In genomic region chr10:17430647-17431355, GRCh38 we compare ENCODE assay signal across 8 cellular contexts. TPM values are rescaled to one million over a fixed set of nuclear protein-coding genes. Genes with fewer than 3 reads are reported as not detected.
A peak's percentile ranks its signal among the peaks of the same experiment; 100 is the strongest.
DNase-seq lines count a peak whose midpoint lies in the region; ATAC-seq and TF ChIP-seq lines count a peak whose summit lies in the region.

No MANE protein-coding gene starts in this region.

- H2AFZ ChIP-seq in OCI-LY7 (ENCODE audit: low read length) (no peak overlapping the region), neuronal stem cell (ENCODE audit: low read length) (no peak overlapping the region)

- BruUV-seq in OCI-LY7 (replicated peaks; lab: Mats Ljungman, UMichigan): no TSS peak

- H3K36me3 ChIP-seq in BE2C (no peaks in the 10 kb centered on the region), OCI-LY7 (ENCODE audit: insufficient read depth, low read length) (no peaks in the 10 kb centered on the region), neuronal stem cell (replicated peaks in 1 of 2; ENCODE audit: control insufficient read depth in 2 of 2, insufficient read depth in 2 of 2, low read length in 2 of 2) (no peaks in the 10 kb centered on the region), upper lobe of left lung (no peaks in the 10 kb centered on the region)

- H3K4ac ChIP-seq in neuronal stem cell (ENCODE audit: low read length): no peak overlapping the region

- H2BK15ac ChIP-seq in neuronal stem cell (ENCODE audit: low read length): no peak overlapping the region

- H3K9me3 ChIP-seq in BE2C (no peaks in the 10 kb centered on the region), OCI-LY7 (ENCODE audit: low read length) (no peaks in the 10 kb centered on the region), neuronal stem cell (replicated peaks in 1 of 2; ENCODE audit: control insufficient read depth in 2 of 2, insufficient read depth in 1 of 2, low read depth in 1 of 2, low read length in 2 of 2) (no peaks in the 10 kb centered on the region), upper lobe of left lung (no peaks in the 10 kb centered on the region)

- no peak overlapping the region for H2AK5ac ChIP-seq in neuronal stem cell (ENCODE audit: low read depth, low read length)

- H3K79me1 ChIP-seq in neuronal stem cell (ENCODE audit: low read depth, low read length): no peaks in the 10 kb centered on the region

- intact Hi-C loops in OCI-LY7 (cut with micrococcal nuclease; ENCODE audit: unreplicated experiment): loop anchor here (2.0 to 5.0 kb wide), 2 partner anchors 588 to 604 kb away; no protein-coding TSS in a partner anchor

- no peaks in the 10 kb centered on the region for H3K9me2 ChIP-seq in OCI-LY7 (ENCODE audit: insufficient read depth, low read length)

- CTCF ChIA-PET in OCI-LY7 (lab: Charles Lee; ENCODE audit: unreplicated experiment): no interaction called here

- H3K27ac ChIP-seq in OCI-LY7 (ENCODE audit: low read depth, low read length, poor library complexity, severe bottlenecking) (no peak overlapping the region), neuronal stem cell (replicated peaks; ENCODE audit: low read length) (no peak overlapping the region), upper lobe of left lung (no peak overlapping the region)

- no peak overlapping the region for H3K14ac ChIP-seq in neuronal stem cell (ENCODE audit: low read length)

- no peak overlapping the region for H2BK12ac ChIP-seq in neuronal stem cell (ENCODE audit: low read length)

- H3K4me1 ChIP-seq in BE2C: no peaks in the 10 kb centered on the region
- no peaks in the 10 kb centered on the region for H3K4me1 ChIP-seq in OCI-LY7 (ENCODE audit: insufficient read depth, low read length, poor library complexity, severe bottlenecking)
- H3K4me1 ChIP-seq in neuronal stem cell (ENCODE audit: control insufficient read depth in 2 of 2, insufficient read depth in 1 of 2, low read depth in 1 of 2, low read length in 2 of 2): peaks cover 0 to 11% of the 10 kb centered on the region in 2 donors
- peaks cover 5 to 34% (median 20%) of the 10 kb centered on the region in 4 donors for H3K4me1 ChIP-seq in upper lobe of left lung

- no peaks in the 10 kb centered on the region for H4K20me1 ChIP-seq in OCI-LY7 (ENCODE audit: insufficient read depth, low read length)

- no peak overlapping the region for H2BK120ac ChIP-seq in neuronal stem cell (ENCODE audit: low read depth, low read length)

- no peak overlapping the region for H4K8ac ChIP-seq in neuronal stem cell (ENCODE audit: low read depth, low read length)

- H4K91ac ChIP-seq in neuronal stem cell (ENCODE audit: low read depth, low read length, poor library complexity): no peak overlapping the region

- no CpG with 5 or more reads among the region's 7 CpGs for WGBS in neuronal stem cell (ENCODE audit: extremely low coverage in 2 of 2, insufficient read length in 2 of 2, insufficient replicate concordance in 1 of 2), 2 donors
- 28 to 29% methylated on average over 7 of the region's 7 CpGs for WGBS in upper lobe of left lung, 2 donors

- H3K23ac ChIP-seq in neuronal stem cell (ENCODE audit: low read depth, low read length, poor library complexity): no peak overlapping the region

- H3K4me3 ChIP-seq in BE2C (ENCODE audit: low read depth, low read length) (no peak overlapping the region), OCI-LY7 (ENCODE audit: low read depth, low read length, poor library complexity, severe bottlenecking) (no peak overlapping the region), fibroblast of pulmonary artery (replicated peaks; ENCODE audit: low read depth, low read length) (no peak overlapping the region), neuronal stem cell (ENCODE audit: low read length in 2 of 2) (no peak overlapping the region), upper lobe of left lung (no peak overlapping the region)

- TF ChIP-seq EP300 in upper lobe of left lung (IDR thresholded peaks at IDR 0.05): no peak

- peak; percentile 69 for DNase-seq in BE2C
- DNase-seq in GM20000 (ENCODE audit: low spot score): peak; percentile 48
- DNase-seq in OCI-LY7 (ENCODE audit: low spot score): peak; percentile 40
- DNase-seq in activated T-helper 1 cell treated with Interleukin-2 at 50 U/mL for 16 hours (ENCODE audit: low read depth): peak; percentile 48
- peak; percentile 84 for DNase-seq in fibroblast of pulmonary artery (ENCODE audit: low read depth)
- DNase-seq in neuronal stem cell (ENCODE audit: low spot score): peak; percentile 58
- DNase-seq in upper lobe of left lung: peak in 1 of 2 donors; percentile 53

- TF ChIP-seq POLR2A in upper lobe of left lung (IDR thresholded peaks at IDR 0.05): no peak

- H3K79me2 ChIP-seq in OCI-LY7 (ENCODE audit: insufficient read depth, low read depth, low read length): no peaks in the 10 kb centered on the region

- H2BK5ac ChIP-seq in neuronal stem cell (ENCODE audit: low read length): no peak overlapping the region

- TF ChIP-seq CTCF in BE2C (IDR thresholded peaks at IDR 0.05; ENCODE audit: low read depth, low read length): peak; percentile 89
- peak; percentile 82 for TF ChIP-seq CTCF in GM20000 (IDR thresholded peaks at IDR 0.05; ENCODE audit: extremely low read depth, missing control alignments)
- TF ChIP-seq CTCF in OCI-LY7 (conservative IDR thresholded peaks at IDR 0.05; ENCODE audit: low read length): peak; percentile 86
- peak; percentile 97 for TF ChIP-seq CTCF in fibroblast of pulmonary artery (IDR thresholded peaks at IDR 0.05; ENCODE audit: low read length, missing control alignments)
- peak; percentile 39 to 84 (median 72) for TF ChIP-seq CTCF in upper lobe of left lung (IDR thresholded peaks at IDR 0.05)

- H3K27me3 ChIP-seq in BE2C (peaks cover 16% of the 10 kb centered on the region), neuronal stem cell (ENCODE audit: control insufficient read depth in 3 of 3, insufficient read depth in 3 of 3, low read depth in 1 of 3, low read length in 3 of 3) (no peaks in the 10 kb centered on the region), upper lobe of left lung (no peaks in the 10 kb centered on the region)

- ATAC-seq in upper lobe of left lung (ENCODE audit: low FRiP score in 2 of 2) (peak in 1 of 2 donors; percentile 85), GM19351 (IDR thresholded peaks at IDR 0.05; ENCODE audit: unreplicated experiment) (no peak)

- no peak overlapping the region for H3K18ac ChIP-seq in neuronal stem cell (ENCODE audit: low read length)

- POLR2A ChIA-PET in OCI-LY7 (lab: Charles Lee): no interaction called here

- no peak overlapping the region for H3K9ac ChIP-seq in neuronal stem cell (ENCODE audit: low read depth, low read length, poor library complexity)

- no peak overlapping the region for H3K4me2 ChIP-seq in OCI-LY7 (ENCODE audit: low read length)
- no peak overlapping the region for H3K4me2 ChIP-seq in neuronal stem cell (ENCODE audit: insufficient read depth, low read length, poor library complexity, severe bottlenecking)

RNA-seq across cellular contexts. Expression of gene ST8SIA6, which starts 23.6 kb away (rescaled TPM):
- not detected for polyA plus RNA-seq in BE2C (2012; ENCODE audit: insufficient read depth, insufficient read length, low read depth)
- not detected in 2 replicates for total RNA-seq in OCI-LY7 (2014; rRNA removed; shearing (Covaris generic))
- total RNA-seq in OCI-LY7 (2022): not detected in 2 replicates
- polyA plus RNA-seq in neuronal stem cell (2013, experiment 1 of 2): 2.8 TPM
- 3.3 TPM for polyA plus RNA-seq in neuronal stem cell (2013, experiment 2 of 2)
- 10 to 100 TPM in 1 of 6 donors, 1 to 10 TPM in 5; 5.5 to 12.6 (median 7.0) TPM for total RNA-seq in upper lobe of left lung

Comparison
In these comparisons a context has a peak if more than half of its experiments do, and no peak if none do; other contexts are left out.
1. RNA of gene ST8SIA6, which starts 23.6 kb away (total RNA-seq): 5.5 to 12.6 TPM in upper lobe of left lung; not detected in OCI-LY7; every median in the first group is over 4 times any median in the second.
2. Peak in every context shown above with its lines, with median percentiles within 50 percentile points of each other: CTCF ChIP-seq.